In the genomic region with DNA sequence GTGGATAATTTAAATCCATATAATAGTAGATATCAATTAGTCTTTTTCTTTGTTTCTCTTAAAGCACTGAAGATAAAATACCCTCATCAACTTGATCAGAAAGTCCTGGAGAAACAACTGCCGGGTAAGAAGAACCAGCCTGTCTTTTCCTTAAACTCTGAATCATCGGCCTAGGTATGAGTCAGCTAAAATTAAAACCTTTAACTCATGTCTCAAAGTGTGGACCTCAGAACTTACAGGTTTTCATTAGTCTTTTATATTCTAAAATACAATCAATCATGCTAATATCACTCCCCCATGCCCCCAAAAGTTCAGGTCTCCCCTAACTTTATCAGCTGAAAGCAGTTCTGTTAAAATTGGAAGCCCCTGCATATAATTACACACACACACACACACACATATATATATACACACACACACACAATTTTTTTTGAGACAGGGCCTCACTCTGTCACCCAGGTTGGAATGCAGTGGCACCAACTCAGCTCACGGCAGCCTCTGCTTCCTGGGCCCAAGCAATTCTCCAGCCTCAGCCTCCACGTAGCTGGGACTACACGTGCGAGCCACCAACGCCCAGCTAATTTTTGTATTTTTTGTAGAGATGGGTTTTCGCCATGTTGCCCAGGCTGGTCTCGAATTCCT, we compare ENCODE assay signal across 11 cellular contexts.
DNase-seq lines count a peak whose midpoint lies in the region.
"Had no signal": no experiment of that assay in that cellular context is flagged by ENCODE, and none has a peak within 500 bp of the region (broad histone marks: within the 10 kb centered on the region; RNA-seq: fewer than 3 reads in every experiment).

No MANE protein-coding gene starts in this region.

- no peaks in the 10 kb centered on the region for H3K27me3 ChIP-seq in ACC112 (ENCODE audit: insufficient read depth, low read length)

- no peaks in the 10 kb centered on the region for H3K4me1 Mint-ChIP-seq in activated T-helper 2 cell treated with anti-CD3 and anti-CD28 coated beads, Interferon-gamma antibody, Interleukin-2, Interleukin-4, amounts not matched to agents 10 μg/mL and 5 μg/mL and 100 μg/mL, durations not matched to agents 14 hours and 24 hours and 36 hours (ENCODE audit: low read depth)

- peaks cover 27% of the 10 kb centered on the region for H3K36me3 ChIP-seq in ACC112 (ENCODE audit: insufficient read depth, low read length)

- H3K9me3 Mint-ChIP-seq in activated T-helper 2 cell treated with anti-CD3 and anti-CD28 coated beads, Interferon-gamma antibody, Interleukin-2, Interleukin-4, amounts not matched to agents 10 μg/mL and 5 μg/mL and 100 μg/mL, durations not matched to agents 14 hours and 24 hours and 36 hours, result no peaks in the 10 kb centered on the region
- H3K9me3 Mint-ChIP-seq: activated CD4-positive, alpha-beta memory T cell treated with anti-CD3 and anti-CD28 coated beads, Interleukin-2, amount 10 ng/mL, durations not matched to agents 7 days and 5 days; dendritic cell treated with granulocyte-macrophage colony-stimulating factor and Interleukin-4, amounts not matched to agents 40 ng/mL and 50 ng/mL, for 4 days had no signal

- H3K27ac Mint-ChIP-seq in activated T-helper 2 cell treated with anti-CD3 and anti-CD28 coated beads, Interferon-gamma antibody, Interleukin-2, Interleukin-4, amounts not matched to agents 10 μg/mL and 5 μg/mL and 100 μg/mL, durations not matched to agents 14 hours and 24 hours and 36 hours, result peak overlapping the region; percentile 8
- H3K27ac Mint-ChIP-seq: activated CD4-positive, alpha-beta memory T cell treated with anti-CD3 and anti-CD28 coated beads, Interleukin-2, amount 10 ng/mL, durations not matched to agents 7 days and 5 days; dendritic cell treated with granulocyte-macrophage colony-stimulating factor and Interleukin-4, amounts not matched to agents 40 ng/mL and 50 ng/mL, for 4 days had no signal

- peak overlapping the region; percentile 89 for H3K27ac ChIP-seq in ACC112 (ENCODE audit: low read depth, low read length)

- H3K36me3 Mint-ChIP-seq in activated T-helper 2 cell treated with anti-CD3 and anti-CD28 coated beads, Interferon-gamma antibody, Interleukin-2, Interleukin-4, amounts not matched to agents 10 μg/mL and 5 μg/mL and 100 μg/mL, durations not matched to agents 14 hours and 24 hours and 36 hours (ENCODE audit: low read depth), result peaks cover 44% of the 10 kb centered on the region

- no peaks in the 10 kb centered on the region for H3K79me2 ChIP-seq in ACC112 (ENCODE audit: control insufficient read depth, insufficient read depth, low read length, unreplicated experiment)

- intact Hi-C loops in activated T-helper 2 cell treated with anti-CD3 and anti-CD28 coated beads, Interferon-gamma antibody, Interleukin-2, Interleukin-4, amounts not matched to agents 10 μg/mL and 5 μg/mL and 100 μg/mL, durations not matched to agents 14 hours and 24 hours and 36 hours (cut with micrococcal nuclease), result no loop called here

- no peak overlapping the region for H2AFZ ChIP-seq in ACC112 (ENCODE audit: low read length, unreplicated experiment)

- DNase-seq in HCEC 1CT, result peak; percentile 68
- no peak for DNase-seq in activated T-helper 2 cell treated with anti-CD3 and anti-CD28 coated beads, Interferon-gamma antibody, Interleukin-2, Interleukin-4, amounts not matched to agents 10 μg/mL and 5 μg/mL and 100 μg/mL, durations not matched to agents 14 hours and 24 hours and 36 hours (ENCODE audit: low spot score)
- peak; percentile 52 for DNase-seq in glomerular visceral epithelial cell (ENCODE audit: extremely low spot score)
- no peak for DNase-seq in iPS-NIHi11 (ENCODE audit: low spot score)
- DNase-seq in NCI-H748 (lab: John Stamatoyannopoulos, UW; ENCODE audit: unreplicated experiment), result no peak
- no peak for DNase-seq in foreskin melanocyte
- DNase-seq in NK-92 (lab: John Stamatoyannopoulos, UW; ENCODE audit: unreplicated experiment), result no peak
- DNase-seq: activated CD4-positive, alpha-beta memory T cell treated with anti-CD3 and anti-CD28 coated beads, Interleukin-2, amount 10 ng/mL, durations not matched to agents 7 days and 5 days; DMS153 had no signal

- no peaks in the 10 kb centered on the region for H3K27me3 Mint-ChIP-seq in activated T-helper 2 cell treated with anti-CD3 and anti-CD28 coated beads, Interferon-gamma antibody, Interleukin-2, Interleukin-4, amounts not matched to agents 10 μg/mL and 5 μg/mL and 100 μg/mL, durations not matched to agents 14 hours and 24 hours and 36 hours (ENCODE audit: low read depth)
- H3K27me3 Mint-ChIP-seq: activated CD4-positive, alpha-beta memory T cell treated with anti-CD3 and anti-CD28 coated beads, Interleukin-2, amount 10 ng/mL, durations not matched to agents 7 days and 5 days; dendritic cell treated with granulocyte-macrophage colony-stimulating factor and Interleukin-4, amounts not matched to agents 40 ng/mL and 50 ng/mL, for 4 days had no signal

- peaks cover 11% of the 10 kb centered on the region for H3K4me1 ChIP-seq in ACC112 (ENCODE audit: control insufficient read depth, insufficient read depth, low read length, unreplicated experiment)

- peak overlapping the region; percentile 2; the same call in 1 of the 2 replicates for H3K4me3 ChIP-seq in ACC112 (ENCODE audit: low read depth, low read length)

- H3K4me3 Mint-ChIP-seq in activated T-helper 2 cell treated with anti-CD3 and anti-CD28 coated beads, Interferon-gamma antibody, Interleukin-2, Interleukin-4, amounts not matched to agents 10 μg/mL and 5 μg/mL and 100 μg/mL, durations not matched to agents 14 hours and 24 hours and 36 hours (ENCODE audit: low read depth), result no peak overlapping the region
- H3K4me3 Mint-ChIP-seq: activated CD4-positive, alpha-beta memory T cell treated with anti-CD3 and anti-CD28 coated beads, Interleukin-2, amount 10 ng/mL, durations not matched to agents 7 days and 5 days; dendritic cell treated with granulocyte-macrophage colony-stimulating factor and Interleukin-4, amounts not matched to agents 40 ng/mL and 50 ng/mL, for 4 days had no signal

Comparison
In these comparisons a context has a peak if more than half of its experiments do, and no peak if none do; other contexts are left out.
1. DNase-seq: peak in HCEC 1CT (single experiment) and glomerular visceral epithelial cell (single experiment); none in activated T-helper 2 cell treated with anti-CD3 and anti-CD28 coated beads, Interferon-gamma antibody, Interleukin-2, Interleukin-4, amounts not matched to agents 10 μg/mL and 5 μg/mL and 100 μg/mL, durations not matched to agents 14 hours and 24 hours and 36 hours (single experiment), iPS-NIHi11 (single experiment), NCI-H748 (single experiment), foreskin melanocyte (single experiment) and NK-92 (single experiment).